In genomic region chr15:37877851-37878577, GRCh38 we compare ENCODE assay signal across 14 cellular contexts. TPM values are rescaled to one million over a fixed set of nuclear protein-coding genes. Genes with fewer than 3 reads are reported as not detected.
A peak's percentile ranks its signal among the peaks of the same experiment; 100 is the strongest.
DNase-seq lines count a peak whose midpoint lies in the region; FAIRE-seq and TF ChIP-seq lines count a peak whose summit lies in the region.
"Had no signal": no experiment of that assay in that cellular context is flagged by ENCODE, and none has a peak within 500 bp of the region (broad histone marks: within the 10 kb centered on the region; RNA-seq: fewer than 3 reads in every experiment).

No MANE protein-coding gene starts in this region.

- 1% methylated on average over 4 of the region's 4 CpGs for WGBS in SK-N-SH (ENCODE audit: low lambda C conversion rate)

- TF ChIP-seq CTCF in SK-N-SH (IDR thresholded peaks at IDR 0.05) (no peak), fibroblast of the aortic adventitia (IDR thresholded peaks at IDR 0.05; ENCODE audit: insufficient read depth, low read length) (no peak)

- peak overlapping the region; percentile 79 for H3K4me2 ChIP-seq in SK-N-SH

- H2AFZ ChIP-seq in SK-N-SH (ENCODE audit: low read depth): peak overlapping the region; percentile 83

- no peaks in the 10 kb centered on the region for H3K79me2 ChIP-seq in SK-N-SH (ENCODE audit: insufficient read depth)

- POLR2A ChIA-PET in SK-N-SH (lab: Yijun Ruan, JAX): interaction anchor here (0.7 to 4.0 kb wide), 6 partner anchors 83 to 782 kb away, joined by 4 to 25 read pairs (median 4); no protein-coding TSS in a partner anchor

- H3F3A ChIP-seq in SK-N-SH (replicated peaks; ENCODE audit: insufficient read depth): peaks cover 27% of the 10 kb centered on the region

- H4K20me1 ChIP-seq in SK-N-SH (ENCODE audit: insufficient read depth): no peaks in the 10 kb centered on the region

- H3K36me3 ChIP-seq in SK-N-SH (replicated peaks in 1 of 2; ENCODE audit: control insufficient read depth in 1 of 2, insufficient read depth in 2 of 2, low read length in 1 of 2): no peaks in the 10 kb centered on the region
- H3K36me3 ChIP-seq: Peyer's patch had no signal

- no peak for FAIRE-seq in GM12892 (lab: Jason Lieb, UNC)

- no peaks in the 10 kb centered on the region for H3K9me3 ChIP-seq in SK-N-SH
- H3K9me3 ChIP-seq: Peyer's patch had no signal

- peaks cover 30 to 55% of the 10 kb centered on the region in 2 experiments for H3K4me1 ChIP-seq in SK-N-SH (ENCODE audit: control insufficient read depth in 1 of 2, insufficient read depth in 2 of 2, low read depth in 1 of 2, low read length in 1 of 2)
- H3K4me1 ChIP-seq: Peyer's patch had no signal

- peak overlapping the region; percentile 90 to 99 for H3K27ac ChIP-seq in SK-N-SH (ENCODE audit: low read depth in 2 of 2, low read length in 1 of 2)
- H3K27ac ChIP-seq: 22Rv1, Peyer's patch had no signal

- H3K27me3 ChIP-seq in SK-N-SH (ENCODE audit: insufficient read depth): no peaks in the 10 kb centered on the region
- H3K27me3 ChIP-seq: Peyer's patch had no signal

- TF ChIP-seq EP300 in SK-N-SH (IDR thresholded peaks at IDR 0.05; ENCODE audit: borderline replicate concordance in 1 of 2, low read depth in 1 of 2, low read length in 1 of 2): peak; percentile 60 to 91

- TF ChIP-seq POLR2A in GM12892 (IDR thresholded peaks at IDR 0.05; ENCODE audit: low read depth, low read length): no peak

- CTCF ChIA-PET in SK-N-SH (lab: Yijun Ruan, JAX): interaction anchor here (1.3 to 5.0 kb wide), 8 partner anchors 14 to 994 kb away, joined by 3 to 74 read pairs (median 10); no protein-coding TSS in a partner anchor

- no peaks in the 10 kb centered on the region for H3K9me2 ChIP-seq in SK-N-SH

- peak overlapping the region; percentile 52; the same call in 1 of the 2 replicates for H3K9ac ChIP-seq in SK-N-SH

- TF ChIP-seq RAD21 in SK-N-SH (IDR thresholded peaks at IDR 0.05; ENCODE audit: low read length): no peak

- H3K4me3 ChIP-seq in SK-N-SH (ENCODE audit: low read depth in 2 of 2, low read length in 1 of 2) (peak overlapping the region; percentile 43 to 47; a peak in 3 of 4 replicates), fibroblast of the aortic adventitia (ENCODE audit: low read depth, low read length) (no peak overlapping the region)
- H3K4me3 ChIP-seq: Peyer's patch had no signal

- DNase-seq in DMS153 treated with DMSO at 0.1 percent for 48 hours (lab: John Stamatoyannopoulos, UW; ENCODE audit: unreplicated experiment) (peak; percentile 8), DMS153 (lab: John Stamatoyannopoulos, UW) (no peak), SK-N-SH (no peak), fibroblast of the aortic adventitia (ENCODE audit: low read depth) (peak; percentile 83), stromal cell of bone marrow (ENCODE audit: low read depth) (peak; percentile 62), NCI-H526 treated with DMSO at 0.1 percent for 48 hours (lab: John Stamatoyannopoulos, UW) (no peak), middle frontal gyrus (ENCODE audit: extremely low spot score, low spot score) (no peak), GM12892 (ENCODE audit: insufficient read length) (no peak)
- DNase-seq: MM.1S, NCI-H2227 treated with DMSO at 0.1 percent for 48 hours, Peyer's patch, retina had no signal

TF ChIP-seq in SK-N-SH, 30 proteins besides CTCF, POLR2A, EP300 and RAD21 (continues in another document):
- TF ChIP-seq SMC3 (IDR thresholded peaks at IDR 0.05; ENCODE audit: low read depth, low read length) (no peak), CHD2 (IDR thresholded peaks at IDR 0.05; ENCODE audit: low read length, partially characterized antibody) (no peak), GABPA (IDR thresholded peaks at IDR 0.05; ENCODE audit: low read depth) (no peak), TEAD4 (IDR thresholded peaks at IDR 0.05; ENCODE audit: borderline replicate concordance, insufficient read depth) (peak; percentile 92), RFX5 (IDR thresholded peaks at IDR 0.05; ENCODE audit: low read length) (0 out of 2 replicates have a peak, but pooled peaks have one; percentile 20), ZBTB33 (IDR thresholded peaks at IDR 0.05; ENCODE audit: borderline replicate concordance, low read depth) (0 out of 2 replicates have a peak, but pooled peaks have one; percentile 48), REST (IDR thresholded peaks at IDR 0.05; ENCODE audit: low read depth, low read length) (no peak), RCOR1 (IDR thresholded peaks at IDR 0.05; ENCODE audit: low read length) (no peak), TAF1 (IDR thresholded peaks at IDR 0.05; ENCODE audit: borderline replicate concordance, low read depth, low read length) (no peak), FOSL2 (IDR thresholded peaks at IDR 0.05; ENCODE audit: borderline replicate concordance, low read depth) (peak; percentile 94), POLR2AphosphoS5 (IDR thresholded peaks at IDR 0.05; ENCODE audit: low read depth, low read length) (peak; percentile 77; the same call in 1 of the 2 replicates), ELF1 (IDR thresholded peaks at IDR 0.05) (no peak), SIN3A (IDR thresholded peaks at IDR 0.05; ENCODE audit: borderline replicate concordance, low read depth, low read length) (no peak), YY1 (IDR thresholded peaks at IDR 0.05; ENCODE audit: low read depth) (no peak), GATA2 (CRISPR knock-in tag; IDR thresholded peaks at IDR 0.05) (no peak), EZH2phosphoT487 (IDR thresholded peaks at IDR 0.05; ENCODE audit: borderline replicate concordance, low read depth) (no peak), FOXJ3 (CRISPR knock-in tag; IDR thresholded peaks at IDR 0.05) (no peak), MXI1 (IDR thresholded peaks at IDR 0.05; ENCODE audit: low read depth, low read length) (no peak), MAX (IDR thresholded peaks at IDR 0.05; ENCODE audit: low read depth) (peak; percentile 16; the same call in 1 of the 2 replicates), JUND (IDR thresholded peaks at IDR 0.05) (peak; percentile 88), RXRA (IDR thresholded peaks at IDR 0.05; ENCODE audit: borderline replicate concordance, low read depth) (peak; percentile 82), FOXM1 (IDR thresholded peaks at IDR 0.05; ENCODE audit: low read depth) (peak; percentile 72; the same call in 1 of the 2 replicates), NRF1 (IDR thresholded peaks at IDR 0.05; ENCODE audit: low read depth, low read length) (no peak), MEF2A (IDR thresholded peaks at IDR 0.05; ENCODE audit: borderline replicate concordance, low read depth) (peak; percentile 98), USF1 (IDR thresholded peaks at IDR 0.05; ENCODE audit: borderline replicate concordance, low read depth) (no peak)

RNA-seq across cellular contexts. Expression of gene TMCO5A, which starts 56.4 kb away (rescaled TPM):
- polyA plus RNA-seq in SK-N-SH (2012; rRNA removed): not detected in 2 replicates
- polyA plus RNA-seq in SK-N-SH (2012; cell fraction: cytosol; rRNA removed): not detected in 2 replicates
- not detected in 2 replicates for polyA plus RNA-seq in SK-N-SH (2012; cell fraction: nucleus; rRNA removed)
- 0.49 TPM in 1 of 2 replicates, not detected in the other for total RNA-seq in fibroblast of the aortic adventitia (ENCODE audit: low replicate concordance)
- polyA plus RNA-seq in GM12892 (2012; ENCODE audit: missing spikeins): not detected
- total RNA-seq: Peyer's patch, temporal lobe had no signal

Comparison
In these comparisons a context has a peak if more than half of its experiments do, and no peak if none do; other contexts are left out.
1. DNase-seq: peak in DMS153 treated with DMSO at 0.1 percent for 48 hours (single experiment), fibroblast of the aortic adventitia (single experiment) and stromal cell of bone marrow (single experiment); none in DMS153 (single experiment), SK-N-SH (single experiment), NCI-H526 treated with DMSO at 0.1 percent for 48 hours (single experiment), middle frontal gyrus (single experiment) and GM12892 (single experiment).